2 cellular contexts compared by ENCODE assay signal in genomic region chr3:128052831-128053419, GRCh38.
TF ChIP-seq lines count a peak whose summit lies in the region.

No MANE protein-coding gene starts in this region.

TF ChIP-seq in IMR-90, 13 proteins besides CTCF, POLR2A, EP300 and RAD21:
- TF ChIP-seq CHD1 (IDR thresholded peaks at IDR 0.05; ENCODE audit: low read depth, low read length) (no peak), RCOR1 (IDR thresholded peaks at IDR 0.05; ENCODE audit: insufficient replicate concordance, low read length) (no peak), MAZ (IDR thresholded peaks at IDR 0.05; ENCODE audit: borderline replicate concordance, low read depth, low read length) (no peak), ELK1 (IDR thresholded peaks at IDR 0.05; ENCODE audit: borderline replicate concordance, low read depth, low read length) (no peak), SMC3 (IDR thresholded peaks at IDR 0.05; ENCODE audit: low read depth, low read length) (no peak), USF2 (IDR thresholded peaks at IDR 0.05; ENCODE audit: low read depth, low read length) (no peak), FOS (IDR thresholded peaks at IDR 0.05; ENCODE audit: low read depth, low read length) (no peak), NFE2L2 (IDR thresholded peaks at IDR 0.05; ENCODE audit: low read depth, low read length) (no peak)

TF ChIP-seq in GM12878, 131 proteins besides CTCF, POLR2A, EP300 and RAD21:
- TF ChIP-seq PAX8 (IDR thresholded peaks at IDR 0.05) = no peak
- TF ChIP-seq YY1 (IDR thresholded peaks at IDR 0.05; ENCODE audit: low read depth, low read length) = peak; percentile 61; the same call in 1 of the 2 replicates
TF ChIP-seq in GM12878: peak in this region for 1.
